In the genomic region with DNA sequence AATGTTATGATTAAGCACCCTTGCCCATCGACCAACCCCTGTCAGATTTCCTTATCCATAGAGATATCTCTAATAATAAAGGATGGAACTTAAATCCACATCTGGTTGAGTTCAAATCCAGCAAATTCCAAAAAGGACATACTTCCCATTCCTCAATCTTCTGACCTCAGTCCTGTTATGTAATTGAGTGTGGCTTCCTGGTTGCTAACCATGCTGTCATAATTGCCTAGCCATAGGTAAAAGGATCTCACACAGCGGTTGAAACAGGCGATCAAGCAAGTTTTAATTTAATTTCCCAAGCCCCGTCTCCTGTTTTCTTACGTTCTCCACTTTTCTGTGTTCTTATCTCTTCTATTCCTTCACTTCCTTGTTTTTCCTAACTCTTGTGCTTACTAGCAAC, we compare ENCODE assay signal across 17 cellular contexts.
DNase-seq lines count a peak whose midpoint lies in the region; ATAC-seq and TF ChIP-seq lines count a peak whose summit lies in the region.
"Had no signal": no experiment of that assay in that cellular context is flagged by ENCODE, and none has a peak within 500 bp of the region (broad histone marks: within the 10 kb centered on the region; RNA-seq: fewer than 3 reads in every experiment).

No MANE protein-coding gene starts in this region.

- CTCF ChIA-PET in activated CD4-positive, alpha-beta T cell treated with anti-CD3 and anti-CD28 coated beads, Interleukin-2, amount 10 ng/mL, durations not matched to agents 7 days and 5 days (lab: Charles Lee), result no interaction called here

- H3K27ac ChIP-seq in brain microvascular endothelial cell (no peak overlapping the region), mesenchymal stem cell (ENCODE audit: low read length, poor library complexity, severe bottlenecking) (no peak overlapping the region)
- H3K27ac ChIP-seq: ovary, vagina had no signal

- peaks cover 4% of the 10 kb centered on the region for H3K9me3 Mint-ChIP-seq in mesothelial cell of epicardium
- no peaks in the 10 kb centered on the region for H3K9me3 Mint-ChIP-seq in activated CD4-positive, alpha-beta T cell treated with anti-CD3 and anti-CD28 coated beads, Interleukin-2, amount 10 ng/mL, durations not matched to agents 7 days and 5 days
- no peaks in the 10 kb centered on the region for H3K9me3 Mint-ChIP-seq in glutamatergic neuron (ENCODE audit: unreplicated experiment)
- H3K9me3 Mint-ChIP-seq: activated T-helper 1 cell treated with anti-CD3 and anti-CD28 coated beads, Interleukin-12 subunit alpha, Interleukin-12 subunit beta, Interleukin-2, Interleukin-4 antibody, amounts not matched to agents 30 ng/mL and 10 ng/mL and 1 ng/mL, durations not matched to agents 14 hours and 24 hours and 36 hours; stimulated activated naive CD8-positive, alpha-beta T cell treated with anti-CD3 and anti-CD28 coated beads, Interleukin-15, amount 100 ng/mL, for 72 hours had no signal

- no peak overlapping the region for H3K4ac ChIP-seq in mesenchymal stem cell (ENCODE audit: low read depth in 1 of 2, low read length in 2 of 2)

- no peak for ATAC-seq in HG03521 (IDR thresholded peaks at IDR 0.05; ENCODE audit: unreplicated experiment)
- ATAC-seq: activated CD8-positive, alpha-beta T cell treated with anti-CD3 and anti-CD28 coated beads, Interleukin-2, amount 10 ng/mL, durations not matched to agents 7 days and 5 days; left cardiac atrium; stimulated activated naive CD8-positive, alpha-beta T cell treated with anti-CD3 and anti-CD28 coated beads, Interleukin-15, amount 100 ng/mL, for 72 hours had no signal

- no peak overlapping the region for H2BK5ac ChIP-seq in mesenchymal stem cell (ENCODE audit: low read depth, low read length, poor library complexity, severe bottlenecking)

- H3K9me3 ChIP-seq in mesenchymal stem cell (ENCODE audit: control insufficient read depth, low read length), result no peaks in the 10 kb centered on the region
- H3K9me3 ChIP-seq: ovary, vagina had no signal

- no peaks in the 10 kb centered on the region for H3K27me3 ChIP-seq in brain microvascular endothelial cell (replicated peaks)
- no peaks in the 10 kb centered on the region for H3K27me3 ChIP-seq in mesenchymal stem cell (ENCODE audit: control insufficient read depth in 1 of 2, insufficient read depth in 1 of 2, low read length in 2 of 2)
- H3K27me3 ChIP-seq: ovary, vagina had no signal

- no peak overlapping the region for H4K91ac ChIP-seq in mesenchymal stem cell (ENCODE audit: low read length)

- no peak overlapping the region for H3K18ac ChIP-seq in mesenchymal stem cell (ENCODE audit: low read depth in 1 of 2, low read length in 2 of 2)

- no peak overlapping the region for H3K14ac ChIP-seq in mesenchymal stem cell (ENCODE audit: low read length in 2 of 2)

- no peaks in the 10 kb centered on the region for H3K36me3 ChIP-seq in brain microvascular endothelial cell (replicated peaks)
- H3K36me3 ChIP-seq in mesenchymal stem cell (ENCODE audit: control insufficient read depth in 1 of 2, insufficient read depth in 2 of 2, low read depth in 1 of 2, low read length in 2 of 2), result no peaks in the 10 kb centered on the region
- H3K36me3 ChIP-seq: ovary, vagina had no signal

- H3K4me3 Mint-ChIP-seq in mesothelial cell of epicardium (no peak overlapping the region), glutamatergic neuron (ENCODE audit: unreplicated experiment) (no peak overlapping the region)
- H3K4me3 Mint-ChIP-seq in activated CD4-positive, alpha-beta T cell treated with anti-CD3 and anti-CD28 coated beads, Interleukin-2, amount 10 ng/mL, durations not matched to agents 7 days and 5 days, result no peak overlapping the region
- H3K4me3 Mint-ChIP-seq: activated CD8-positive, alpha-beta T cell treated with anti-CD3 and anti-CD28 coated beads, Interleukin-2, amount 10 ng/mL, durations not matched to agents 7 days and 5 days; activated T-helper 1 cell treated with anti-CD3 and anti-CD28 coated beads, Interleukin-12 subunit alpha, Interleukin-12 subunit beta, Interleukin-2, Interleukin-4 antibody, amounts not matched to agents 30 ng/mL and 10 ng/mL and 1 ng/mL, durations not matched to agents 14 hours and 24 hours and 36 hours; stimulated activated naive CD8-positive, alpha-beta T cell treated with anti-CD3 and anti-CD28 coated beads, Interleukin-15, amount 100 ng/mL, for 72 hours had no signal

- no peak overlapping the region for H2BK12ac ChIP-seq in mesenchymal stem cell (ENCODE audit: low read length in 2 of 2)

- no peak overlapping the region for H2BK15ac ChIP-seq in mesenchymal stem cell (ENCODE audit: low read depth, poor library complexity, severe bottlenecking)

- H2BK120ac ChIP-seq in mesenchymal stem cell (ENCODE audit: low read depth, low read length), result no peak overlapping the region

- H2AFZ ChIP-seq in mesenchymal stem cell (ENCODE audit: low read depth, low read length), result no peak overlapping the region

- in situ Hi-C loops in brain microvascular endothelial cell (cut with HindIII; ENCODE audit: low pct_ligation_motif_present, low sequenced_read_pairs), result no loop called here

- H3K27ac Mint-ChIP-seq in mesothelial cell of epicardium, result peak overlapping the region; percentile 57
- no peak overlapping the region for H3K27ac Mint-ChIP-seq in activated CD4-positive, alpha-beta T cell treated with anti-CD3 and anti-CD28 coated beads, Interleukin-2, amount 10 ng/mL, durations not matched to agents 7 days and 5 days
- H3K27ac Mint-ChIP-seq in glutamatergic neuron (ENCODE audit: unreplicated experiment), result no peak overlapping the region
- H3K27ac Mint-ChIP-seq: activated CD8-positive, alpha-beta T cell treated with anti-CD3 and anti-CD28 coated beads, Interleukin-2, amount 10 ng/mL, durations not matched to agents 7 days and 5 days; activated T-helper 1 cell treated with anti-CD3 and anti-CD28 coated beads, Interleukin-12 subunit alpha, Interleukin-12 subunit beta, Interleukin-2, Interleukin-4 antibody, amounts not matched to agents 30 ng/mL and 10 ng/mL and 1 ng/mL, durations not matched to agents 14 hours and 24 hours and 36 hours; stimulated activated naive CD8-positive, alpha-beta T cell treated with anti-CD3 and anti-CD28 coated beads, Interleukin-15, amount 100 ng/mL, for 72 hours had no signal

- H3K9ac ChIP-seq in mesenchymal stem cell (ENCODE audit: low read length), result no peak overlapping the region

- no peak overlapping the region for H4K8ac ChIP-seq in mesenchymal stem cell (ENCODE audit: low read length)

- H3K4me2 ChIP-seq in mesenchymal stem cell (ENCODE audit: low read length, poor library complexity, severe bottlenecking), result no peak overlapping the region

- H3K4me3 ChIP-seq in brain microvascular endothelial cell (ENCODE audit: low read depth, low read length) (no peak overlapping the region), mesenchymal stem cell (ENCODE audit: insufficient read depth in 1 of 2, low read depth in 1 of 2, low read length in 2 of 2) (no peak overlapping the region)
- H3K4me3 ChIP-seq: ovary, vagina had no signal

- H3K23ac ChIP-seq in mesenchymal stem cell (ENCODE audit: low read length in 2 of 2), result no peak overlapping the region

- POLR2A ChIA-PET in activated CD4-positive, alpha-beta T cell treated with anti-CD3 and anti-CD28 coated beads, Interleukin-2, amount 10 ng/mL, durations not matched to agents 7 days and 5 days (lab: Charles Lee), result no interaction called here

- no peak for TF ChIP-seq CTCF in AG09319 (IDR thresholded peaks at IDR 0.05; ENCODE audit: low read depth, low read length)
- TF ChIP-seq CTCF in brain microvascular endothelial cell (IDR thresholded peaks at IDR 0.05; ENCODE audit: low read depth, low read length, missing control alignments), result no peak
- no peak for TF ChIP-seq CTCF in mesothelial cell of epicardium (IDR thresholded peaks at IDR 0.05; ENCODE audit: unreplicated experiment)
- no peak for TF ChIP-seq CTCF in glutamatergic neuron (IDR thresholded peaks at IDR 0.05; ENCODE audit: partially characterized antibody, unreplicated experiment)

- no peaks in the 10 kb centered on the region for H3K36me3 Mint-ChIP-seq in mesothelial cell of epicardium
- H3K36me3 Mint-ChIP-seq in activated CD4-positive, alpha-beta T cell treated with anti-CD3 and anti-CD28 coated beads, Interleukin-2, amount 10 ng/mL, durations not matched to agents 7 days and 5 days (ENCODE audit: low read depth), result no peaks in the 10 kb centered on the region
- H3K36me3 Mint-ChIP-seq in glutamatergic neuron (ENCODE audit: unreplicated experiment), result no peaks in the 10 kb centered on the region

- no peak overlapping the region for H2AK5ac ChIP-seq in mesenchymal stem cell (ENCODE audit: low read length, severe bottlenecking)

- H3K79me1 ChIP-seq in mesenchymal stem cell (replicated peaks; ENCODE audit: low read length, poor library complexity, severe bottlenecking), result peaks cover 3% of the 10 kb centered on the region

- H3K4me1 Mint-ChIP-seq in mesothelial cell of epicardium (peaks cover 20% of the 10 kb centered on the region), glutamatergic neuron (ENCODE audit: low read depth, unreplicated experiment) (peaks cover 6% of the 10 kb centered on the region)
- no peaks in the 10 kb centered on the region for H3K4me1 Mint-ChIP-seq in activated CD4-positive, alpha-beta T cell treated with anti-CD3 and anti-CD28 coated beads, Interleukin-2, amount 10 ng/mL, durations not matched to agents 7 days and 5 days
- H3K4me1 Mint-ChIP-seq: stimulated activated naive CD8-positive, alpha-beta T cell treated with anti-CD3 and anti-CD28 coated beads, Interleukin-15, amount 100 ng/mL, for 72 hours had no signal

- H3K27me3 Mint-ChIP-seq in mesothelial cell of epicardium (ENCODE audit: low read depth), result no peaks in the 10 kb centered on the region
- no peaks in the 10 kb centered on the region for H3K27me3 Mint-ChIP-seq in activated CD4-positive, alpha-beta T cell treated with anti-CD3 and anti-CD28 coated beads, Interleukin-2, amount 10 ng/mL, durations not matched to agents 7 days and 5 days
- no peaks in the 10 kb centered on the region for H3K27me3 Mint-ChIP-seq in glutamatergic neuron (ENCODE audit: unreplicated experiment)

- H3K4me1 ChIP-seq in mesenchymal stem cell (ENCODE audit: control insufficient read depth, insufficient read depth, low read depth, low read length), result peaks cover 2% of the 10 kb centered on the region
- H3K4me1 ChIP-seq: vagina had no signal

- DNase-seq in AG09319 (ENCODE audit: extremely low read depth, low read depth) (peak; percentile 10), LHCN-M2 (ENCODE audit: low read depth) (peak; percentile 37), brain microvascular endothelial cell (peak; percentile 30), mesothelial cell of epicardium (ENCODE audit: low spot score in 2 of 2, unreplicated experiment in 2 of 2) (no peak), mesenchymal stem cell (no peak), glutamatergic neuron (no peak)
- DNase-seq in activated CD4-positive, alpha-beta T cell treated with anti-CD3 and anti-CD28 coated beads, Interleukin-2, amount 10 ng/mL, durations not matched to agents 7 days and 5 days, result no peak
- DNase-seq: activated CD8-positive, alpha-beta T cell treated with anti-CD3 and anti-CD28 coated beads, Interleukin-2, amount 10 ng/mL, durations not matched to agents 7 days and 5 days; left cardiac atrium; MM.1S; NCI-H2029 treated with DMSO at 0.1 percent for 48 hours; NCI-H524 treated with DMSO at 0.1 percent for 48 hours; ovary; stimulated activated naive CD8-positive, alpha-beta T cell treated with anti-CD3 and anti-CD28 coated beads, Interleukin-15, amount 100 ng/mL, for 72 hours had no signal

- WGBS in mesenchymal stem cell, result 86% methylated on average over 5 of the region's 5 CpGs

Comparison
In these comparisons a context has a peak if more than half of its experiments do, and no peak if none do; other contexts are left out.
1. DNase-seq: peak in AG09319 (single experiment), LHCN-M2 (single experiment) and brain microvascular endothelial cell (single experiment); none in mesothelial cell of epicardium (0 of 2), activated CD4-positive, alpha-beta T cell treated with anti-CD3 and anti-CD28 coated beads, Interleukin-2, amount 10 ng/mL, durations not matched to agents 7 days and 5 days (single experiment), mesenchymal stem cell (single experiment) and glutamatergic neuron (single experiment).